ENCODE assay signal across 8 cellular contexts in the genomic region with DNA sequence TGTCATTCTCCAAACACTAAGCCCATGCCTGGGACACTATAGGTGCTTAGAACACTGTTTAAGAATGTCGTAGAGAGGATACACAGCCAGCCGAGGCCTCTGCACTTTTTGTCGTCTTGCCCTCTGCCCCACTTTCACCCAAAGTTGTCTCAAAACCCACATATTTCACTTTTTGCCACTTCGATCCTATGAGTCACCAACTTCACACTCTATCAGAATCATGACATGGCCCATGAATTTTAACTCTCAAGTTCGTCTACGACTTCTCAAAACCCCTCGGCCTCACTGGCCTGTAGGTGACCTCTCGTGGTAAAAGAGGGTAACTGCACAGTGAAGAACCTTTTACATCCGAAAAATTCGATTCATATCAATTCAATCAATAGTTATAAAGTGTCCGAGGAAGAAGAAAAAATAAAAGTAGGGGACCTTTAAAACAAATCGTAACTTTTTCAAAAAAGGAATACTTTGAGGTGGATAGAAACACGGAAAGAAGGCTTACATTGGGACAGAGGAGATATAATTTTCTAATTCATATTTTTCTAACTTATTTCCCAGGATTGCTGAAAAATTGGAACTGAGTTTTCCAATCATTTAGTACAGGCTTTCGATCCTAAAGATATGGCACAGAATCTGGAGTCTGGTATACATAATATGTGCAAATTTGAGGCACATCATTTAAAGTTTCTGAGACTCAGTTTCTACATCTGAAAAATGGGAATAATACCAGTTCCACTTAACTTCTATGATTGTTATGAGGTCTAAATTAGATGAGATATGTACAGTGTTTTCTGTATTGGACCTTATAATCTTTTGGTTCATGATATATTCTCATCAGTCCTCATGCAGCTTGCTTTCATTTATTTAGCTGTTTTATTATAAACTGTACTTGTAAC.
A peak's percentile ranks its signal among the peaks of the same experiment; 100 is the strongest.
DNase-seq lines count a peak whose midpoint lies in the region; ATAC-seq and TF ChIP-seq lines count a peak whose summit lies in the region.

No MANE protein-coding gene starts in this region.

- peak; percentile 76 to 86 for TF ChIP-seq CTCF in brain (conservative IDR thresholded peaks at IDR 0.05)

- no peaks in the 10 kb centered on the region for H3K27me3 Mint-ChIP-seq in brain
- peaks cover 8 to 20% of the 10 kb centered on the region in 2 donors for H3K27me3 Mint-ChIP-seq in stimulated activated naive B cell treated with anti-CD40 and anti-IgM and Interleukin-4, amounts not matched to agents 10 μg/mL and 1 μg/mL and 100 μg/mL, for 72 hours

- H3K4me1 Mint-ChIP-seq in brain = peaks cover 31% of the 10 kb centered on the region
- H3K4me1 Mint-ChIP-seq in stimulated activated naive B cell treated with anti-CD40 and anti-IgM and Interleukin-4, amounts not matched to agents 10 μg/mL and 1 μg/mL and 100 μg/mL, for 72 hours = peaks cover 3 to 13% of the 10 kb centered on the region in 2 donors

- DNase-seq in NCI-H1436 (lab: John Stamatoyannopoulos, UW) (peak; percentile 42), NCI-H1436 treated with DMSO at 0.1 percent for 48 hours (lab: John Stamatoyannopoulos, UW) (no peak), H4 (ENCODE audit: low spot score) (peak; percentile 23), NCI-H460 (ENCODE audit: extremely low read depth, low read depth) (peak; percentile 28), iPS-NIHi7 (ENCODE audit: extremely low spot score) (peak; percentile 64), NCI-H226 (no peak)
- peak; percentile 5 for DNase-seq in stimulated activated naive B cell treated with anti-CD40 and anti-IgM and Interleukin-4, amounts not matched to agents 10 μg/mL and 1 μg/mL and 100 μg/mL, for 72 hours

- peaks cover 10% of the 10 kb centered on the region for H3K36me3 Mint-ChIP-seq in brain
- H3K36me3 Mint-ChIP-seq in stimulated activated naive B cell treated with anti-CD40 and anti-IgM and Interleukin-4, amounts not matched to agents 10 μg/mL and 1 μg/mL and 100 μg/mL, for 72 hours = no peaks in the 10 kb centered on the region

- peaks cover 0 to 4% (median 0%) of the 10 kb centered on the region in 5 experiments for H3K9me3 Mint-ChIP-seq in brain
- H3K9me3 Mint-ChIP-seq in stimulated activated naive B cell treated with anti-CD40 and anti-IgM and Interleukin-4, amounts not matched to agents 10 μg/mL and 1 μg/mL and 100 μg/mL, for 72 hours = no peaks in the 10 kb centered on the region

- H3K4me3 Mint-ChIP-seq in brain = no peak overlapping the region
- H3K4me3 Mint-ChIP-seq in stimulated activated naive B cell treated with anti-CD40 and anti-IgM and Interleukin-4, amounts not matched to agents 10 μg/mL and 1 μg/mL and 100 μg/mL, for 72 hours = no peak overlapping the region

- H3K27ac Mint-ChIP-seq in brain = peak overlapping the region in 1 of 5 experiments; percentile 13
- H3K27ac Mint-ChIP-seq in stimulated activated naive B cell treated with anti-CD40 and anti-IgM and Interleukin-4, amounts not matched to agents 10 μg/mL and 1 μg/mL and 100 μg/mL, for 72 hours = no peak overlapping the region

- peak; percentile 56 to 58 for ATAC-seq in stimulated activated naive B cell treated with anti-CD40 and anti-IgM and Interleukin-4, amounts not matched to agents 10 μg/mL and 1 μg/mL and 100 μg/mL, for 72 hours (replicated peaks)

Comparison
In these comparisons a context has a peak if more than half of its experiments do, and no peak if none do; other contexts are left out.
1. DNase-seq: peak in NCI-H1436 (single experiment), H4 (single experiment), NCI-H460 (single experiment), iPS-NIHi7 (single experiment) and stimulated activated naive B cell treated with anti-CD40 and anti-IgM and Interleukin-4, amounts not matched to agents 10 μg/mL and 1 μg/mL and 100 μg/mL, for 72 hours (single experiment); none in NCI-H1436 treated with DMSO at 0.1 percent for 48 hours (single experiment) and NCI-H226 (single experiment).